ENCODE assay signal across 16 cellular contexts in genomic region chr1:177589166-177589565, GRCh38.
DNase-seq lines count a peak whose midpoint lies in the region; ATAC-seq and TF ChIP-seq lines count a peak whose summit lies in the region.
"Had no signal": no experiment of that assay in that cellular context is flagged by ENCODE, and none has a peak within 500 bp of the region (broad histone marks: within the 10 kb centered on the region; RNA-seq: fewer than 3 reads in every experiment).

No MANE protein-coding gene starts in this region.

- H4K20me1 ChIP-seq in OCI-LY3 (ENCODE audit: insufficient read depth, low read length): no peaks in the 10 kb centered on the region
- H4K20me1 ChIP-seq: BLaER1 treated with 17β-estradiol and CSF1 and Interleukin-3, amounts not matched to agents 10 nM and 100 nM had no signal

- H3K4me3 ChIP-seq in OCI-LY3 (ENCODE audit: low read length): no peak overlapping the region
- H3K4me3 ChIP-seq in trophoblast cell (ENCODE audit: low read depth, low read length): no peak overlapping the region
- H3K4me3 ChIP-seq: BLaER1 treated with 17β-estradiol and CSF1 and Interleukin-3, amounts not matched to agents 10 nM and 100 nM; PC-9 had no signal

- no peaks in the 10 kb centered on the region for H3K27me3 Mint-ChIP-seq in activated T-cell treated with anti-CD3 and anti-CD28 coated beads, Interleukin-2, amount 50 U/mL, for 4 hours (ENCODE audit: low read depth)

- H3K79me2 ChIP-seq in OCI-LY3 (ENCODE audit: low read length) (no peaks in the 10 kb centered on the region), trophoblast cell (ENCODE audit: control insufficient read depth, insufficient read depth, low read length, poor library complexity) (no peaks in the 10 kb centered on the region)

- no peaks in the 10 kb centered on the region for H3K4me1 Mint-ChIP-seq in activated T-cell treated with anti-CD3 and anti-CD28 coated beads, Interleukin-2, amount 50 U/mL, for 4 hours (ENCODE audit: low read depth)

- H3K27me3 ChIP-seq in OCI-LY3 (ENCODE audit: low read depth, low read length): 0 out of 2 replicates have a peak, but pooled peaks cover 5% of the 10 kb centered on the region
- H3K27me3 ChIP-seq in trophoblast cell (ENCODE audit: insufficient read depth, low read length): no peaks in the 10 kb centered on the region
- H3K27me3 ChIP-seq: BLaER1 treated with 17β-estradiol and CSF1 and Interleukin-3, amounts not matched to agents 10 nM and 100 nM had no signal

- H3K9me3 ChIP-seq in OCI-LY3 (ENCODE audit: insufficient read depth, low read length): no peaks in the 10 kb centered on the region
- no peaks in the 10 kb centered on the region for H3K9me3 ChIP-seq in trophoblast cell (ENCODE audit: insufficient read depth, low read depth, low read length)
- H3K9me3 ChIP-seq: BLaER1 treated with 17β-estradiol and CSF1 and Interleukin-3, amounts not matched to agents 10 nM and 100 nM; SK-N-SH had no signal

- H3K18ac ChIP-seq in trophoblast cell (ENCODE audit: low read length): no peak overlapping the region

- H2AFZ ChIP-seq in OCI-LY3 (ENCODE audit: low read depth, low read length): no peak overlapping the region
- no peak overlapping the region for H2AFZ ChIP-seq in trophoblast cell (ENCODE audit: insufficient read depth, low read length, poor library complexity)
- H2AFZ ChIP-seq: PC-9 had no signal

- H3K4me3 Mint-ChIP-seq in activated T-cell treated with anti-CD3 and anti-CD28 coated beads, Interleukin-2, amount 50 U/mL, for 4 hours: no peak overlapping the region
- H3K4me3 Mint-ChIP-seq: HFFc6 had no signal

- peak overlapping the region; percentile 78 for H3K23ac ChIP-seq in trophoblast cell (ENCODE audit: low read length)

- H3K9ac ChIP-seq in OCI-LY3 (ENCODE audit: low read length) (no peak overlapping the region), trophoblast cell (ENCODE audit: low read length) (no peak overlapping the region)
- H3K9ac ChIP-seq: BLaER1 treated with 17β-estradiol and CSF1 and Interleukin-3, amounts not matched to agents 10 nM and 100 nM; SK-N-SH had no signal

- peaks cover 4% of the 10 kb centered on the region for H3K79me1 ChIP-seq in trophoblast cell (ENCODE audit: low read length)

- H3K4ac ChIP-seq in trophoblast cell (ENCODE audit: low read depth, low read length): no peak overlapping the region

- H3K36me3 Mint-ChIP-seq in activated T-cell treated with anti-CD3 and anti-CD28 coated beads, Interleukin-2, amount 50 U/mL, for 4 hours (ENCODE audit: insufficient read depth): no peaks in the 10 kb centered on the region

- H3K27ac ChIP-seq in OCI-LY3 (ENCODE audit: low read length): no peak overlapping the region
- H3K27ac ChIP-seq in trophoblast cell (ENCODE audit: low read depth, low read length): no peak overlapping the region
- H3K27ac ChIP-seq: BLaER1 treated with 17β-estradiol and CSF1 and Interleukin-3, amounts not matched to agents 10 nM and 100 nM; PC-9 had no signal

- H4K8ac ChIP-seq in trophoblast cell (ENCODE audit: low read depth, low read length): no peak overlapping the region

- no peaks in the 10 kb centered on the region for H3K9me3 Mint-ChIP-seq in activated T-cell treated with anti-CD3 and anti-CD28 coated beads, Interleukin-2, amount 50 U/mL, for 4 hours

- H2BK12ac ChIP-seq in trophoblast cell (ENCODE audit: low read length): no peak overlapping the region

- ATAC-seq in GM19023 (IDR thresholded peaks at IDR 0.05; ENCODE audit: unreplicated experiment): no peak
- no peak for ATAC-seq in activated T-cell treated with anti-CD3 and anti-CD28 coated beads, Interleukin-2, amount 50 U/mL, for 4 hours

- H3K4me2 ChIP-seq in OCI-LY3 (ENCODE audit: low read length) (peak overlapping the region; percentile 19), trophoblast cell (ENCODE audit: low read length) (no peak overlapping the region)
- H3K4me2 ChIP-seq: BLaER1 treated with 17β-estradiol and CSF1 and Interleukin-3, amounts not matched to agents 10 nM and 100 nM; PC-9; SK-N-SH had no signal

- no peak overlapping the region for H4K91ac ChIP-seq in trophoblast cell (ENCODE audit: low read depth, low read length)

- H4K12ac ChIP-seq in trophoblast cell (ENCODE audit: low read depth, low read length): no peak overlapping the region

- peak; percentile 72 for DNase-seq in NCI-H2107 treated with DMSO at 0.1 percent for 48 hours (lab: John Stamatoyannopoulos, UW; ENCODE audit: unreplicated experiment)
- DNase-seq in NCI-H2107 (lab: John Stamatoyannopoulos, UW): no peak
- DNase-seq in NCI-H510A (lab: John Stamatoyannopoulos, UW): peak; percentile 19
- no peak for DNase-seq in trophoblast cell
- DNase-seq in RKO (ENCODE audit: low spot score): no peak
- no peak for DNase-seq in activated T-cell treated with anti-CD3 and anti-CD28 coated beads, Interleukin-2, amount 50 U/mL, for 4 hours
- DNase-seq: HFFc6, KG1, NCI-H187 treated with DMSO at 0.1 percent for 48 hours, NCI-H226, PC-9, SK-N-SH, T-helper 1 cell had no signal

- H3K14ac ChIP-seq in trophoblast cell (ENCODE audit: low read length): no peak overlapping the region

- no peak overlapping the region for H2BK120ac ChIP-seq in trophoblast cell (ENCODE audit: insufficient read depth, low read length, poor library complexity)

- H2AK5ac ChIP-seq in trophoblast cell (ENCODE audit: low read length): no peak overlapping the region

- no peak overlapping the region for H2BK5ac ChIP-seq in trophoblast cell (ENCODE audit: low read depth, low read length, poor library complexity)

- TF ChIP-seq CTCF in OCI-LY3 (IDR thresholded peaks at IDR 0.05; ENCODE audit: low read depth, low read length): no peak

- H3K4me1 ChIP-seq in OCI-LY3 (ENCODE audit: low read length): peaks cover 53% of the 10 kb centered on the region
- peaks cover 10 to 11% of the 10 kb centered on the region in 2 experiments for H3K4me1 ChIP-seq in trophoblast cell (ENCODE audit: control insufficient read depth in 1 of 2, insufficient read depth in 2 of 2, low read length in 2 of 2)
- H3K4me1 ChIP-seq: BLaER1 treated with 17β-estradiol and CSF1 and Interleukin-3, amounts not matched to agents 10 nM and 100 nM had no signal

- no CpG with 5 or more reads among the region's 3 CpGs for WGBS in trophoblast cell (ENCODE audit: extremely low coverage, insufficient coverage, insufficient read length)

- H3K36me3 ChIP-seq in OCI-LY3 (replicated peaks; ENCODE audit: low read depth, low read length) (no peaks in the 10 kb centered on the region), trophoblast cell (ENCODE audit: control insufficient read depth in 1 of 2, insufficient read depth in 2 of 2, low read length in 2 of 2) (no peaks in the 10 kb centered on the region)
- H3K36me3 ChIP-seq: BLaER1 treated with 17β-estradiol and CSF1 and Interleukin-3, amounts not matched to agents 10 nM and 100 nM had no signal

Comparison
In these comparisons a context has a peak if more than half of its experiments do, and no peak if none do; other contexts are left out.
1. DNase-seq: peak in NCI-H2107 treated with DMSO at 0.1 percent for 48 hours (single experiment) and NCI-H510A (single experiment); none in NCI-H2107 (single experiment), trophoblast cell (0 of 2), RKO (single experiment) and activated T-cell treated with anti-CD3 and anti-CD28 coated beads, Interleukin-2, amount 50 U/mL, for 4 hours (single experiment).